17 cellular contexts compared by ENCODE assay signal in the genomic region with DNA sequence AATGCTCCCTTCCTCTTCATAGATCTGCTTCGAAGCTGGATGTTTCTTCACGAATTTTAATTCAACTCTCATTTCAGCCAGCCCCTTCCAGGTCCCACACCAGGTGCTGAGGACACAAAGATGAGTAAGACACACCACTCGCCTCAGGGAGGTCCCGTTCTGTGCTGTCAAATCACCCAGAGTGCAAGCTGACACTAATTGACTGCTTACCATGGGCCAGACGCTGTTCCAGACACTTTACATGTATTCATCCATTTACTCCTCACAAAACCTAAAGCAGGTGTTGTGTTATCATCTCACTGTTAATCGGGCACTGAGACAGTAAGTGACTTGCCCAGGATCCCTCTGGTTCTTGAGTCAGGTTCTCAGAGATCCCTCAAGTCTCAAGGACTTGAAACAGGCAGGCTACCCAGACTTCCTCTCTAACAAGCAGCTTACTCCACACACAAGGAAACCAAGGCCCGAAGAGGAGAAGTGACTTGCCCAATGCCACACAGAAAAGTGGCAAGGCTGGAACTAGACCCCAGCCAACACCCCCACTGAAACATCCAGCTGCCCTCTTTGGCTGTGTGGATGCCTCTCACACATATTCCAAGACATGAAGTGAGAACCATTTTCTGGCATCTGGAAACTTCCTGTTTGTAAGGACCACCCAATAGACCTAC.
DNase-seq lines count a peak whose midpoint lies in the region; ATAC-seq, FAIRE-seq and TF ChIP-seq lines count a peak whose summit lies in the region.
"Had no signal": no experiment of that assay in that cellular context is flagged by ENCODE, and none has a peak within 500 bp of the region (broad histone marks: within the 10 kb centered on the region; RNA-seq: fewer than 3 reads in every experiment).

No MANE protein-coding gene starts in this region.

- peak; percentile 7 for FAIRE-seq in GM12878 (lab: Jason Lieb, UNC)
- FAIRE-seq: A549 had no signal

- H3K36me3 ChIP-seq in SK-N-SH (replicated peaks in 1 of 2; ENCODE audit: control insufficient read depth in 1 of 2, insufficient read depth in 2 of 2, low read length in 1 of 2), result no peaks in the 10 kb centered on the region
- H3K36me3 ChIP-seq in GM12878 (ENCODE audit: control insufficient read depth in 2 of 2, insufficient read depth in 2 of 2, low read length in 1 of 2), result no peaks in the 10 kb centered on the region
- no peaks in the 10 kb centered on the region for H3K36me3 ChIP-seq in osteoblast (ENCODE audit: insufficient read depth, low read length)
- H3K36me3 ChIP-seq: brain microvascular endothelial cell, right atrium auricular region had no signal

- in situ Hi-C loops in GM12878 (cut with MboI), result no loop called here

- CTCF ChIA-PET in SK-N-SH (lab: Yijun Ruan, JAX) (interaction anchor here (1.0 to 1.6 kb wide), 3 partner anchors 30 to 92 kb away, joined by 3 to 5 read pairs (median 3); no protein-coding TSS in a partner anchor), GM12878 (lab: Yijun Ruan, JAX) (no interaction called here)

- TF ChIP-seq EP300 in SK-N-SH (IDR thresholded peaks at IDR 0.05; ENCODE audit: borderline replicate concordance in 1 of 2, low read depth in 1 of 2, low read length in 1 of 2), result no peak
- no peak for TF ChIP-seq EP300 in GM12878 (IDR thresholded peaks at IDR 0.05; ENCODE audit: borderline replicate concordance in 1 of 2, control insufficient read depth in 1 of 2, low read depth in 2 of 2, low read length in 2 of 2)

- H3K79me2 ChIP-seq in SK-N-SH (ENCODE audit: insufficient read depth) (no peaks in the 10 kb centered on the region), GM12878 (ENCODE audit: control insufficient read depth, insufficient read depth, low read length) (no peaks in the 10 kb centered on the region), osteoblast (ENCODE audit: insufficient read depth, low read length) (no peaks in the 10 kb centered on the region)

- DNase-seq in SK-N-SH, result peak; percentile 43
- DNase-seq in MV-4-11 (lab: John Stamatoyannopoulos, UW), result peak; percentile 51
- no peak for DNase-seq in GM12878 (ENCODE audit: low read depth, low spot score)
- peak; percentile 74 for DNase-seq in osteoblast (ENCODE audit: insufficient read length, low spot score, missing footprints)
- no peak for DNase-seq in GM20000 (ENCODE audit: low spot score)
- DNase-seq in SHP77 (lab: John Stamatoyannopoulos, UW), result no peak
- no peak for DNase-seq in NCI-H2227 (lab: John Stamatoyannopoulos, UW; ENCODE audit: unreplicated experiment)
- DNase-seq: brain microvascular endothelial cell, C1 segment of cervical spinal cord, dorsolateral prefrontal cortex, glutamatergic neuron, GM23248, NCI-H1694 treated with DMSO at 0.1 percent for 48 hours had no signal

- H3K4me3 ChIP-seq in SK-N-SH (ENCODE audit: low read depth in 2 of 2, low read length in 1 of 2) (no peak overlapping the region), GM12878 (no peak overlapping the region), osteoblast (ENCODE audit: insufficient read depth, low read length) (no peak overlapping the region)
- H3K4me3 ChIP-seq: A549, GM23248 had no signal

- no TSS peak for BruUV-seq in GM12878 (replicated peaks; lab: Mats Ljungman, UMichigan)

- POLR2A ChIA-PET in SK-N-SH (lab: Yijun Ruan, JAX) (interaction anchor here (0.6 kb wide), 1 partner anchor 15 kb away, joined by 3 read pairs; no protein-coding TSS in a partner anchor), GM12878 (lab: Charles Lee) (no interaction called here)

- SMC1A ChIA-PET in GM12878 (lab: Charles Lee; ENCODE audit: uncharacterized antibody, unreplicated experiment), result interaction anchor here (1.0 kb wide), 1 partner anchor 30 kb away, joined by 3 read pairs; no protein-coding TSS in a partner anchor

- H3K27ac ChIP-seq in SK-N-SH (ENCODE audit: low read depth in 2 of 2, low read length in 1 of 2) (no peak overlapping the region), GM12878 (ENCODE audit: control insufficient read depth, insufficient read depth) (no peak overlapping the region), osteoblast (ENCODE audit: low read depth, low read length) (no peak overlapping the region)
- H3K27ac ChIP-seq: A549, brain microvascular endothelial cell, dorsolateral prefrontal cortex, GM23248, right atrium auricular region had no signal

- 52% methylated on average over 7 of the region's 7 CpGs for WGBS in SK-N-SH (ENCODE audit: low lambda C conversion rate)
- WGBS in GM12878 (ENCODE audit: insufficient coverage, insufficient replicate concordance, low lambda C conversion rate, missing lambda C conversion rate), result 18% methylated on average over 7 of the region's 7 CpGs

- TF ChIP-seq POLR2A in GM12878 (IDR thresholded peaks at IDR 0.05; ENCODE audit: low read depth, low read length), result no peak

- ATAC-seq in SK-N-SH treated with all-trans-retinoic acid at 6 μM for 48 hours, result no peak
- ATAC-seq in GM12878, result no peak
- ATAC-seq: A549, esophagus mucosa had no signal

- no peaks in the 10 kb centered on the region for H3K9me2 ChIP-seq in SK-N-SH

- no peaks in the 10 kb centered on the region for H3K9me3 ChIP-seq in SK-N-SH
- no peaks in the 10 kb centered on the region for H3K9me3 ChIP-seq in GM12878 (replicated peaks; ENCODE audit: control insufficient read depth, insufficient read depth, low read length)
- no peaks in the 10 kb centered on the region for H3K9me3 ChIP-seq in osteoblast (ENCODE audit: low read depth, low read length)
- H3K9me3 ChIP-seq: A549, right atrium auricular region had no signal

- H4K20me1 ChIP-seq in SK-N-SH (ENCODE audit: insufficient read depth) (no peaks in the 10 kb centered on the region), GM12878 (ENCODE audit: control insufficient read depth, insufficient read depth) (no peaks in the 10 kb centered on the region; the same call in 1 of the 2 replicates), osteoblast (ENCODE audit: insufficient read depth, low read length) (no peaks in the 10 kb centered on the region)

- intact Hi-C loops in GM12878 (cut with micrococcal nuclease; ENCODE audit: unreplicated experiment), result no loop called here

- H3K4me2 ChIP-seq in SK-N-SH, result no peak overlapping the region
- no peak overlapping the region for H3K4me2 ChIP-seq in GM12878 (ENCODE audit: control insufficient read depth, insufficient read depth)
- H3K4me2 ChIP-seq in osteoblast (ENCODE audit: insufficient read depth, low read length), result no peak overlapping the region
- H3K4me2 ChIP-seq: A549 had no signal

- H3K9ac ChIP-seq in SK-N-SH (no peak overlapping the region), GM12878 (ENCODE audit: control insufficient read depth, insufficient read depth, low read length) (no peak overlapping the region)
- H3K9ac ChIP-seq: GM23248 had no signal

- H2AFZ ChIP-seq in SK-N-SH (ENCODE audit: low read depth), result no peak overlapping the region
- H2AFZ ChIP-seq in GM12878 (ENCODE audit: control insufficient read depth, low read depth, low read length), result no peak overlapping the region
- no peak overlapping the region for H2AFZ ChIP-seq in osteoblast (ENCODE audit: low read length)
- H2AFZ ChIP-seq: GM23248 had no signal

- no peaks in the 10 kb centered on the region for H3F3A ChIP-seq in SK-N-SH (replicated peaks; ENCODE audit: insufficient read depth)

- H3K4me1 ChIP-seq in SK-N-SH (ENCODE audit: control insufficient read depth in 1 of 2, insufficient read depth in 2 of 2, low read depth in 1 of 2, low read length in 1 of 2) (peaks cover 0 to 10% of the 10 kb centered on the region in 2 experiments; a peak in 1 of 4 replicates), GM12878 (ENCODE audit: control insufficient read depth, insufficient read depth, low read length) (peaks cover 6% of the 10 kb centered on the region; the same call in 1 of the 2 replicates), osteoblast (ENCODE audit: insufficient read depth, low read length) (peaks cover 4% of the 10 kb centered on the region)
- H3K4me1 ChIP-seq: A549 had no signal

- RAD21 ChIA-PET in GM12878 (lab: Charles Lee; ENCODE audit: unreplicated experiment), result interaction anchor here (0.7 kb wide), 1 partner anchor 86 kb away, joined by 3 read pairs; no protein-coding TSS in a partner anchor

- TF ChIP-seq RAD21 in SK-N-SH (IDR thresholded peaks at IDR 0.05; ENCODE audit: low read length), result no peak
- TF ChIP-seq RAD21 in GM12878 (IDR thresholded peaks at IDR 0.05; ENCODE audit: insufficient read depth, low read depth, low read length), result no peak

- H3K27me3 ChIP-seq in SK-N-SH (ENCODE audit: insufficient read depth) (no peaks in the 10 kb centered on the region; the same call in 1 of the 2 replicates), GM12878 (replicated peaks in 1 of 2; ENCODE audit: control insufficient read depth in 2 of 2, insufficient read depth in 2 of 2, low read length in 1 of 2) (peaks cover 1 to 5% of the 10 kb centered on the region in 2 experiments; a peak in 2 of 4 replicates), osteoblast (ENCODE audit: insufficient read depth, low read length) (peaks cover 25% of the 10 kb centered on the region)
- H3K27me3 ChIP-seq: right atrium auricular region had no signal

- TF ChIP-seq CTCF in SK-N-SH (IDR thresholded peaks at IDR 0.05) (no peak), GM12878 (IDR thresholded peaks at IDR 0.05 in 2 of 3, conservative IDR thresholded peaks at IDR 0.05 in 1 of 3; ENCODE audit: control insufficient read depth in 2 of 3, extremely low read depth in 1 of 3, insufficient read depth in 1 of 3, low read depth in 3 of 3, low read length in 3 of 3) (no peak), osteoblast (IDR thresholded peaks at IDR 0.05; ENCODE audit: extremely low read depth, low read depth, low read length) (no peak), GM20000 (IDR thresholded peaks at IDR 0.05; ENCODE audit: extremely low read depth, missing control alignments) (no peak)

TF ChIP-seq in SK-N-SH, 30 proteins besides CTCF, POLR2A, EP300 and RAD21 (continues in another document):
- no peak for TF ChIP-seq TCF12 (IDR thresholded peaks at IDR 0.05)
- no peak for TF ChIP-seq POLR2AphosphoS5 (IDR thresholded peaks at IDR 0.05; ENCODE audit: low read depth, low read length)
- TF ChIP-seq MXI1 (IDR thresholded peaks at IDR 0.05; ENCODE audit: low read depth, low read length), result no peak
- TF ChIP-seq TEAD4 (IDR thresholded peaks at IDR 0.05; ENCODE audit: borderline replicate concordance, insufficient read depth), result no peak
- TF ChIP-seq JUND (IDR thresholded peaks at IDR 0.05), result no peak

TF ChIP-seq in SK-N-SH treated with all-trans-retinoic acid at 6 μM for 48 hours, 23 proteins besides CTCF, POLR2A, EP300 and RAD21 (continues in another document):
- TF ChIP-seq TCF4 (CRISPR knock-in tag; IDR thresholded peaks at IDR 0.05; ENCODE audit: borderline replicate concordance) (no peak), RARB (CRISPR knock-in tag; IDR thresholded peaks at IDR 0.05) (no peak), ISL1 (CRISPR knock-in tag; IDR thresholded peaks at IDR 0.05) (no peak), ZNF565 (CRISPR knock-in tag; conservative IDR thresholded peaks at IDR 0.05; ENCODE audit: low read depth) (no peak), ZFP30 (CRISPR knock-in tag; IDR thresholded peaks at IDR 0.05) (no peak)

TF ChIP-seq in GM12878, 131 proteins besides CTCF, POLR2A, EP300 and RAD21 (continues in another document):
- TF ChIP-seq EED (IDR thresholded peaks at IDR 0.05; ENCODE audit: low read depth), result no peak
- TF ChIP-seq ZNF24 (IDR thresholded peaks at IDR 0.05), result no peak
- TF ChIP-seq RB1 (IDR thresholded peaks at IDR 0.05; ENCODE audit: borderline replicate concordance), result no peak
- no peak for TF ChIP-seq SMAD5 (IDR thresholded peaks at IDR 0.05; ENCODE audit: low read depth)
- no peak for TF ChIP-seq SMAD1 (IDR thresholded peaks at IDR 0.05; ENCODE audit: low read depth, partially characterized antibody)

Comparison
In these comparisons a context has a peak if more than half of its experiments do, and no peak if none do; other contexts are left out.
1. DNase-seq: peak in SK-N-SH (single experiment), MV-4-11 (single experiment) and osteoblast (single experiment); none in GM12878 (single experiment), GM20000 (single experiment), SHP77 (0 of 2) and NCI-H2227 (single experiment).